ENCODE assay signal across 8 cellular contexts in genomic region chrX:103817502-103817901, GRCh38. TPM values are rescaled to one million over a fixed set of nuclear protein-coding genes. Genes with fewer than 3 reads are reported as not detected.
DNase-seq lines count a peak whose midpoint lies in the region; ATAC-seq, FAIRE-seq and TF ChIP-seq lines count a peak whose summit lies in the region.

No MANE protein-coding gene starts in this region.

- H3K9me2 ChIP-seq in GM23338 (ENCODE audit: insufficient read depth): no peaks in the 10 kb centered on the region

- no peaks in the 10 kb centered on the region for H3K27me3 ChIP-seq in GM23338 (ENCODE audit: insufficient read depth)
- H3K27me3 ChIP-seq in left lung: no peaks in the 10 kb centered on the region

- H3K36me3 ChIP-seq in GM23338 (ENCODE audit: insufficient read depth) (no peaks in the 10 kb centered on the region), left lung (no peaks in the 10 kb centered on the region)

- FAIRE-seq in urothelium cell line (lab: Jason Lieb, UNC): no peak

- H3K9me3 Mint-ChIP-seq in GM23338: no peaks in the 10 kb centered on the region

- H3K27me3 Mint-ChIP-seq in GM23338 (ENCODE audit: insufficient read depth, low read depth, poor library complexity): peaks cover 3% of the 10 kb centered on the region

- peak; percentile 7 to 48 for DNase-seq in NCI-H446 (lab: John Stamatoyannopoulos, UW)
- DNase-seq in NCI-H446 treated with DMSO at 0.1 percent for 48 hours (lab: John Stamatoyannopoulos, UW): no peak
- peak; percentile 63 for DNase-seq in GM23338 (ENCODE audit: low spot score)
- DNase-seq in NCI-H2171 treated with DMSO at 0.1 percent for 48 hours (lab: John Stamatoyannopoulos, UW): peak; percentile 46
- DNase-seq in astrocyte of the spinal cord (ENCODE audit: low read depth, low spot score): peak; percentile 49
- DNase-seq in left lung: no peak
- no peak for DNase-seq in urothelium cell line (ENCODE audit: low spot score)
- DNase-seq in stimulated activated naive CD4-positive, alpha-beta T cell treated with Interleukin-2 at 50 U/mL for 16 hours (lab: John Stamatoyannopoulos, UW): no peak

- H3K4me3 ChIP-seq in GM23338 (no peak overlapping the region), astrocyte of the spinal cord (ENCODE audit: low read depth, low read length) (no peak overlapping the region), left lung (no peak overlapping the region)

- no peaks in the 10 kb centered on the region for H3K9me3 ChIP-seq in left lung

- H3K4me1 Mint-ChIP-seq in GM23338: no peaks in the 10 kb centered on the region

- intact Hi-C loops in left lung (cut with DNase I): no loop called here

- H3K4me2 ChIP-seq in GM23338: no peak overlapping the region

- H3K79me2 ChIP-seq in GM23338 (replicated peaks; ENCODE audit: insufficient read depth): no peaks in the 10 kb centered on the region

- H3K27ac Mint-ChIP-seq in GM23338: no peak overlapping the region

- H3K4me1 ChIP-seq in GM23338 (ENCODE audit: insufficient read depth) (no peaks in the 10 kb centered on the region), left lung (no peaks in the 10 kb centered on the region)

- H3K4me3 Mint-ChIP-seq in GM23338: no peak overlapping the region

- no peaks in the 10 kb centered on the region for H3F3A ChIP-seq in GM23338 (replicated peaks; ENCODE audit: low read depth)

- H2AFZ ChIP-seq in GM23338: no peak overlapping the region

- ATAC-seq in GM23338 (no peak), left lung (peak; percentile 69)

- in situ Hi-C loops in astrocyte of the spinal cord (cut with HindIII; ENCODE audit: low sequenced_read_pairs): no loop called here

- TF ChIP-seq CTCF in GM23338 (conservative IDR thresholded peaks at IDR 0.05; ENCODE audit: low read depth in 2 of 2) (peak in 1 of 2 experiments; percentile 56), astrocyte of the spinal cord (IDR thresholded peaks at IDR 0.05; ENCODE audit: low read depth, low read length) (peak; percentile 54), left lung (IDR thresholded peaks at IDR 0.05) (peak; percentile 41 to 71)

- no peaks in the 10 kb centered on the region for H3K36me3 Mint-ChIP-seq in GM23338 (ENCODE audit: low read depth)

- H4K20me1 ChIP-seq in GM23338 (replicated peaks; ENCODE audit: insufficient read depth): no peaks in the 10 kb centered on the region

- H3K27ac ChIP-seq in GM23338 (ENCODE audit: low read depth) (no peak overlapping the region), left lung (no peak overlapping the region)

TF ChIP-seq in GM23338, 12 proteins besides CTCF, POLR2A, EP300 and RAD21 (continues in another document):
- TF ChIP-seq, protein P1, sequence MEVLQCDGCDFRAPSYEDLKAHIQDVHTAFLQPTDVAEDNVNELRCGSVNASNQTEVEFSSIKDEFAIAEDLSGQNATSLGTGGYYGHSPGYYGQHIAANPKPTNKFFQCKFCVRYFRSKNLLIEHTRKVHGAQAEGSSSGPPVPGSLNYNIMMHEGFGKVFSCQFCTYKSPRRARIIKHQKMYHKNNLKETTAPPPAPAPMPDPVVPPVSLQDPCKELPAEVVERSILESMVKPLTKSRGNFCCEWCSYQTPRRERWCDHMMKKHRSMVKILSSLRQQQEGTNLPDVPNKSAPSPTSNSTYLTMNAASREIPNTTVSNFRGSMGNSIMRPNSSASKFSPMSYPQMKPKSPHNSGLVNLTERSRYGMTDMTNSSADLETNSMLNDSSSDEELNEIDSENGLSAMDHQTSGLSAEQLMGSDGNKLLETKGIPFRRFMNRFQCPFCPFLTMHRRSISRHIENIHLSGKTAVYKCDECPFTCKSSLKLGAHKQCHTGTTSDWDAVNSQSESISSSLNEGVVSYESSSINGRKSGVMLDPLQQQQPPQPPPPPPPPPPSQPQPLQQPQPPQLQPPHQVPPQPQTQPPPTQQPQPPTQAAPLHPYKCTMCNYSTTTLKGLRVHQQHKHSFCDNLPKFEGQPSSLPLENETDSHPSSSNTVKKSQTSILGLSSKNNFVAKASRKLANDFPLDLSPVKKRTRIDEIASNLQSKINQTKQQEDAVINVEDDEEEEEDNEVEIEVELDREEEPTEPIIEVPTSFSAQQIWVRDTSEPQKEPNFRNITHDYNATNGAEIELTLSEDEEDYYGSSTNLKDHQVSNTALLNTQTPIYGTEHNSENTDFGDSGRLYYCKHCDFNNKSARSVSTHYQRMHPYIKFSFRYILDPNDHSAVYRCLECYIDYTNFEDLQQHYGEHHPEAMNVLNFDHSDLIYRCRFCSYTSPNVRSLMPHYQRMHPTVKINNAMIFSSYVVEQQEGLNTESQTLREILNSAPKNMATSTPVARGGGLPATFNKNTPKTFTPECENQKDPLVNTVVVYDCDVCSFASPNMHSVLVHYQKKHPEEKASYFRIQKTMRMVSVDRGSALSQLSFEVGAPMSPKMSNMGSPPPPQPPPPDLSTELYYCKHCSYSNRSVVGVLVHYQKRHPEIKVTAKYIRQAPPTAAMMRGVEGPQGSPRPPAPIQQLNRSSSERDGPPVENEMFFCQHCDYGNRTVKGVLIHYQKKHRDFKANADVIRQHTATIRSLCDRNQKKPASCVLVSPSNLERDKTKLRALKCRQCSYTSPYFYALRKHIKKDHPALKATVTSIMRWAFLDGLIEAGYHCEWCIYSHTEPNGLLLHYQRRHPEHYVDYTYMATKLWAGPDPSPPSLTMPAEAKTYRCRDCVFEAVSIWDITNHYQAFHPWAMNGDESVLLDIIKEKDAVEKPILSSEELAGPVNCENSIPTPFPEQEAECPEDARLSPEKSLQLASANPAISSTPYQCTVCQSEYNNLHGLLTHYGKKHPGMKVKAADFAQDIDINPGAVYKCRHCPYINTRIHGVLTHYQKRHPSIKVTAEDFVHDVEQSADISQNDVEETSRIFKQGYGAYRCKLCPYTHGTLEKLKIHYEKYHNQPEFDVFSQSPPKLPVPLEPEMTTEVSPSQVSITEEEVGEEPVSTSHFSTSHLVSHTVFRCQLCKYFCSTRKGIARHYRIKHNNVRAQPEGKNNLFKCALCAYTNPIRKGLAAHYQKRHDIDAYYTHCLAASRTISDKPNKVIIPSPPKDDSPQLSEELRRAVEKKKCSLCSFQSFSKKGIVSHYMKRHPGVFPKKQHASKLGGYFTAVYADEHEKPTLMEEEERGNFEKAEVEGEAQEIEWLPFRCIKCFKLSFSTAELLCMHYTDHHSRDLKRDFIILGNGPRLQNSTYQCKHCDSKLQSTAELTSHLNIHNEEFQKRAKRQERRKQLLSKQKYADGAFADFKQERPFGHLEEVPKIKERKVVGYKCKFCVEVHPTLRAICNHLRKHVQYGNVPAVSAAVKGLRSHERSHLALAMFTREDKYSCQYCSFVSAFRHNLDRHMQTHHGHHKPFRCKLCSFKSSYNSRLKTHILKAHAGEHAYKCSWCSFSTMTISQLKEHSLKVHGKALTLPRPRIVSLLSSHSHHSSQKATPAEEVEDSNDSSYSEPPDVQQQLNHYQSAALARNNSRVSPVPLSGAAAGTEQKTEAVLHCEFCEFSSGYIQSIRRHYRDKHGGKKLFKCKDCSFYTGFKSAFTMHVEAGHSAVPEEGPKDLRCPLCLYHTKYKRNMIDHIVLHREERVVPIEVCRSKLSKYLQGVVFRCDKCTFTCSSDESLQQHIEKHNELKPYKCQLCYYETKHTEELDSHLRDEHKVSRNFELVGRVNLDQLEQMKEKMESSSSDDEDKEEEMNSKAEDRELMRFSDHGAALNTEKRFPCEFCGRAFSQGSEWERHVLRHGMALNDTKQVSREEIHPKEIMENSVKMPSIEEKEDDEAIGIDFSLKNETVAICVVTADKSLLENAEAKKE (CRISPR knock-in tag; IDR thresholded peaks at IDR 0.05): no peak
- no peak for TF ChIP-seq ZNF331 (CRISPR knock-in tag; IDR thresholded peaks at IDR 0.05; ENCODE audit: low read depth)
- no peak for TF ChIP-seq CREB1 (CRISPR knock-in tag; IDR thresholded peaks at IDR 0.05; ENCODE audit: low read depth)
- no peak for TF ChIP-seq JUNB (IDR thresholded peaks at IDR 0.05; ENCODE audit: unreplicated experiment)
- no peak for TF ChIP-seq NANOG (IDR thresholded peaks at IDR 0.05; ENCODE audit: borderline replicate concordance)
- TF ChIP-seq, protein P2, sequence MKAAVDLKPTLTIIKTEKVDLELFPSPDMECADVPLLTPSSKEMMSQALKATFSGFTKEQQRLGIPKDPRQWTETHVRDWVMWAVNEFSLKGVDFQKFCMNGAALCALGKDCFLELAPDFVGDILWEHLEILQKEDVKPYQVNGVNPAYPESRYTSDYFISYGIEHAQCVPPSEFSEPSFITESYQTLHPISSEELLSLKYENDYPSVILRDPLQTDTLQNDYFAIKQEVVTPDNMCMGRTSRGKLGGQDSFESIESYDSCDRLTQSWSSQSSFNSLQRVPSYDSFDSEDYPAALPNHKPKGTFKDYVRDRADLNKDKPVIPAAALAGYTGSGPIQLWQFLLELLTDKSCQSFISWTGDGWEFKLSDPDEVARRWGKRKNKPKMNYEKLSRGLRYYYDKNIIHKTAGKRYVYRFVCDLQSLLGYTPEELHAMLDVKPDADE (IDR thresholded peaks at IDR 0.05): no peak
- TF ChIP-seq ZNF114 (CRISPR knock-in tag; IDR thresholded peaks at IDR 0.05): no peak
- no peak for TF ChIP-seq EZH2phosphoT487 (IDR thresholded peaks at IDR 0.05; ENCODE audit: unreplicated experiment)
- TF ChIP-seq EZH2 (IDR thresholded peaks at IDR 0.05; ENCODE audit: low read depth, unreplicated experiment): no peak
- TF ChIP-seq POLR2AphosphoS5 (IDR thresholded peaks at IDR 0.05; ENCODE audit: low read depth): no peak
- no peak for TF ChIP-seq STAT1 (IDR thresholded peaks at IDR 0.05; ENCODE audit: unreplicated experiment)

RNA-seq across cellular contexts. Expression of gene RAB9B, which starts 14.6 kb away (rescaled TPM):
- 0.28 and 0.78 TPM in 2 replicates for total RNA-seq in GM23338 (2014; rRNA removed; shearing (Covaris generic))
- polyA plus RNA-seq in GM23338 (2016; fragmentation: Nextera tagmentation; extraction: Ambion mirVana): 0.07 and 0.24 TPM in 2 replicates
- total RNA-seq in left lung: 1 to 10 TPM in 1 of 2 donors, under 1 TPM in 1; 0.93 to 1.6 TPM

RNA-seq across cellular contexts. Expression of gene PLP1, which starts 40.9 kb away (rescaled TPM):
- total RNA-seq in GM23338 (2014; rRNA removed; shearing (Covaris generic)): 49.9 and 66.9 TPM in 2 replicates
- polyA plus RNA-seq in GM23338 (2016; fragmentation: Nextera tagmentation; extraction: Ambion mirVana): 30.2 and 36.9 TPM in 2 replicates
- total RNA-seq in left lung: under 1 TPM; 0.08 to 0.12 TPM

Comparison
In these comparisons a context has a peak if more than half of its experiments do, and no peak if none do; other contexts are left out.
1. DNase-seq: peak in NCI-H446 (2 of 2), GM23338 (single experiment), NCI-H2171 treated with DMSO at 0.1 percent for 48 hours (single experiment) and astrocyte of the spinal cord (single experiment); none in NCI-H446 treated with DMSO at 0.1 percent for 48 hours (single experiment), left lung (0 of 2), urothelium cell line (single experiment) and stimulated activated naive CD4-positive, alpha-beta T cell treated with Interleukin-2 at 50 U/mL for 16 hours (single experiment).
2. RNA of gene PLP1, which starts 40.9 kb away (total RNA-seq): 49.9 to 66.9 TPM in GM23338; 0.08 to 0.12 TPM in left lung; every median in the first group is over 10 times any median in the second.